In the genomic region with DNA sequence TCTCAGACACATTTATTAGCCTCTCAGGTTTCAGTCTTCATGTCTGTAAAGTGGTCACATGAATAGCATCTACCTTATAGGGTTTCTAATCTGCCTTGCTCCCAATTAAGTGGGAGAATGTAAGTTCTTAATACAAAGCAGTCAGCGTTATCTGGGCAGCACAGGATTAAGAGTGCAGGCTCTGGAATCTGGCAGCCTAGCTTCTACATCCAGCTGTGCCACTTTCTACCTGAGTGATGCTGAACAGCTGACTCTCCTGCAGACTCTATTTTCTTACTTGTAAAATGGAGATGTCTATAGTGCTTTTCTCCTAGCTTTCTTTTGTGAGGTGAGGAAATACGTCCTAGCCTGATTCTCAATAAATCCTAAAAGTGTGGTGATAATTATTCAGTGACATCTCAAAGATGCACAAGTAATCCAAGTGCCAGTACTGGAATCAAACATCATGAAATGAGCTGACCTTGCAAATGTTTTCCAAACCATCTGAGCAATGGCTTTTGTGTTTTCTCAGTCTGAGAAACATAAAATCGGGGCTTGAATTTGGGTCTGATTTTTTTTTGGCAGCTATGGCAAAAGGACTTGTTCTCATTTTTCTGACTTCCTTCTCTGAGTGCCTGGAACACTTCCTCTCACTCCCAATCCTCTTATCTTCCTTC, we compare ENCODE assay signal across 15 cellular contexts.
"Had no signal": no experiment of that assay in that cellular context is flagged by ENCODE, and none has a peak within 500 bp of the region (broad histone marks: within the 10 kb centered on the region; RNA-seq: fewer than 3 reads in every experiment).

No MANE protein-coding gene starts in this region.

- H3K4me1 ChIP-seq: colonic mucosa, gastroesophageal sphincter, pancreas had no signal

- H3K9me3 ChIP-seq: ascending aorta, colonic mucosa, gastroesophageal sphincter, pancreas had no signal

- H3K27me3 ChIP-seq: ascending aorta, colonic mucosa, gastroesophageal sphincter, pancreas had no signal

- H3K27ac ChIP-seq: ascending aorta, colonic mucosa, gastroesophageal sphincter, pancreas, VCaP had no signal

- H3K36me3 ChIP-seq: ascending aorta, colonic mucosa, gastroesophageal sphincter, pancreas had no signal

- ATAC-seq: activated naive CD8-positive, alpha-beta T cell treated with anti-CD3 and anti-CD28 coated beads, Interleukin-2, amount 50 U/mL, for 24 hours; gastroesophageal sphincter; pancreas; T-cell had no signal

- DNase-seq: activated CD4-positive, alpha-beta T cell treated with anti-CD3 and anti-CD28 coated beads for 48 hours; activated naive CD4-positive, alpha-beta T cell; activated naive CD8-positive, alpha-beta T cell treated with anti-CD3 and anti-CD28 coated beads, Interleukin-2, amount 50 U/mL, for 24 hours; colonic mucosa; pancreas; small intestine; stimulated activated CD4-positive, alpha-beta T cell treated with anti-CD3 and anti-CD28 coated beads, Interleukin-1b, Interleukin-23, amount 100 ng/mL, for 48 hours; stimulated activated naive CD4-positive, alpha-beta T cell; substantia nigra; T-cell; T1000; trophoblast cell had no signal

- H3K4me3 ChIP-seq: ascending aorta, colonic mucosa, gastroesophageal sphincter, pancreas had no signal
